In the genomic region with DNA sequence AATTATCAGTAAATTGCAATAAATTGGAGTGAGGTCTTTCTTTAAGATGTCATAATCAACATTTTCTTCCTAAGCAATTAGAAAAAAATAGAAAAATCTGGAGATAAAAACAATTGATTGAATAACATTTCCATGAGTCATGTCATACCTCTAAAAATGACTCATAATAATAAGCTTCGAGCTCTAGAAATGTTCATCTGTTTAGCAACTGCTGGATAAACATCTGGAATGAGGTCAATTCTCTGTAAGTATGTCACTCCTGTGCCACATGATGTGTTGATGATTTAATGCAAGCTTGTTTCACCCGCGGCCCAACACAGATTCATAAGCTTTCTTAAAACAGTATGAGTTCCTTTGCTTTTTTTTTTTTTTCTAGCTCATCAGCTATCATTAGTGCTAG, we compare ENCODE assay signal across 16 cellular contexts. TPM values are rescaled to one million over a fixed set of nuclear protein-coding genes. Genes with fewer than 3 reads are reported as not detected.
DNase-seq lines count a peak whose midpoint lies in the region; FAIRE-seq and TF ChIP-seq lines count a peak whose summit lies in the region.
"Had no signal": no experiment of that assay in that cellular context is flagged by ENCODE, and none has a peak within 500 bp of the region (broad histone marks: within the 10 kb centered on the region; RNA-seq: fewer than 3 reads in every experiment).

No MANE protein-coding gene starts in this region.

- no peaks in the 10 kb centered on the region for H3K27me3 ChIP-seq in astrocyte (ENCODE audit: insufficient read depth, low read length)

- no peak for FAIRE-seq in astrocyte (lab: Jason Lieb, UNC)
- FAIRE-seq: GM18507, TTC549 had no signal

- no peaks in the 10 kb centered on the region for H3K4me1 ChIP-seq in astrocyte (ENCODE audit: insufficient read depth, low read length)

- H3K27ac ChIP-seq in astrocyte (ENCODE audit: low read depth, low read length), result no peak overlapping the region

- H3K9ac ChIP-seq in astrocyte (ENCODE audit: low read length), result no peak overlapping the region

- H4K20me1 ChIP-seq in astrocyte (ENCODE audit: insufficient read depth, low read length), result no peaks in the 10 kb centered on the region

- H3K36me3 ChIP-seq in astrocyte (ENCODE audit: insufficient read depth, low read length), result no peaks in the 10 kb centered on the region

- H3K4me1 Mint-ChIP-seq in astrocyte (ENCODE audit: low read depth, unreplicated experiment), result no peaks in the 10 kb centered on the region

- peak overlapping the region; percentile 56 for H3K27ac Mint-ChIP-seq in astrocyte (ENCODE audit: unreplicated experiment)
- H3K27ac Mint-ChIP-seq: stimulated activated naive CD8-positive, alpha-beta T cell treated with anti-CD3 and anti-CD28 coated beads, Interleukin-15, Interleukin-2, amounts not matched to agents 100 ng/mL and 50 ng/mL, for 24 hours had no signal

- H3K4me3 ChIP-seq in astrocyte (ENCODE audit: insufficient read depth, low read depth, low read length), result no peak overlapping the region

- H2AFZ ChIP-seq in astrocyte (ENCODE audit: low read depth, low read length), result no peak overlapping the region

- H3K27me3 Mint-ChIP-seq in astrocyte (ENCODE audit: low read depth, unreplicated experiment), result no peaks in the 10 kb centered on the region

- no peak for TF ChIP-seq CTCF in astrocyte (IDR thresholded peaks at IDR 0.05; ENCODE audit: insufficient read depth, low read depth, low read length)

- H3K4me2 ChIP-seq in astrocyte (ENCODE audit: low read length), result no peak overlapping the region

- no peaks in the 10 kb centered on the region for H3K36me3 Mint-ChIP-seq in astrocyte (ENCODE audit: low read depth, unreplicated experiment)

- no peaks in the 10 kb centered on the region for H3K9me3 Mint-ChIP-seq in astrocyte (ENCODE audit: unreplicated experiment)
- H3K9me3 Mint-ChIP-seq: neural crest cell had no signal

- no peaks in the 10 kb centered on the region for H3K79me2 ChIP-seq in astrocyte (ENCODE audit: insufficient read depth, low read length)

- DNase-seq in AG20443 (ENCODE audit: low spot score) (peak; percentile 63), HT-29 (ENCODE audit: low spot score) (peak; percentile 27), astrocyte (ENCODE audit: low read depth) (peak; percentile 85), glomerular visceral epithelial cell (ENCODE audit: extremely low spot score) (peak; percentile 49), NCI-H1694 treated with DMSO at 0.1 percent for 48 hours (lab: John Stamatoyannopoulos, UW) (no peak), islet precursor cell (no peak)
- DNase-seq in activated naive CD4-positive, alpha-beta T cell (lab: John Stamatoyannopoulos, UW), result no peak
- no peak for DNase-seq in activated CD8-positive, alpha-beta memory T cell treated with anti-CD3 and anti-CD28 coated beads, Interleukin-2, amount 50 U/mL, for 4 hours
- DNase-seq: activated effector memory CD4-positive, alpha-beta T cell treated with anti-CD3 and anti-CD28 coated beads, Interleukin-2, amount 50 U/mL, for 16 hours; DMS 273 treated with DMSO at 0.1 percent for 48 hours; effector memory CD4-positive, alpha-beta T cell; NCI-H1930 had no signal

- H3K9me3 ChIP-seq in astrocyte (ENCODE audit: insufficient read depth, low read depth, low read length), result no peaks in the 10 kb centered on the region

- H3K4me3 Mint-ChIP-seq in astrocyte (ENCODE audit: unreplicated experiment), result no peak overlapping the region
- H3K4me3 Mint-ChIP-seq: neural crest cell; stimulated activated naive CD8-positive, alpha-beta T cell treated with anti-CD3 and anti-CD28 coated beads, Interleukin-15, Interleukin-2, amounts not matched to agents 100 ng/mL and 50 ng/mL, for 24 hours had no signal

RNA-seq across cellular contexts. Expression of gene PAM, which starts 39.7 kb away (rescaled TPM):
- total RNA-seq in HT-29 (2014; rRNA removed; shearing (Covaris generic)), result 108 and 119 TPM in 2 replicates
- 259 and 301 TPM in 2 replicates for total RNA-seq in astrocyte

Comparison
In these comparisons a context has a peak if more than half of its experiments do, and no peak if none do; other contexts are left out.
1. DNase-seq: peak in AG20443 (single experiment), HT-29 (single experiment), astrocyte (single experiment) and glomerular visceral epithelial cell (single experiment); none in NCI-H1694 treated with DMSO at 0.1 percent for 48 hours (single experiment), islet precursor cell (single experiment), activated naive CD4-positive, alpha-beta T cell (0 of 4) and activated CD8-positive, alpha-beta memory T cell treated with anti-CD3 and anti-CD28 coated beads, Interleukin-2, amount 50 U/mL, for 4 hours (single experiment).